1 cellular context compared by ENCODE assay signal in the genomic region with DNA sequence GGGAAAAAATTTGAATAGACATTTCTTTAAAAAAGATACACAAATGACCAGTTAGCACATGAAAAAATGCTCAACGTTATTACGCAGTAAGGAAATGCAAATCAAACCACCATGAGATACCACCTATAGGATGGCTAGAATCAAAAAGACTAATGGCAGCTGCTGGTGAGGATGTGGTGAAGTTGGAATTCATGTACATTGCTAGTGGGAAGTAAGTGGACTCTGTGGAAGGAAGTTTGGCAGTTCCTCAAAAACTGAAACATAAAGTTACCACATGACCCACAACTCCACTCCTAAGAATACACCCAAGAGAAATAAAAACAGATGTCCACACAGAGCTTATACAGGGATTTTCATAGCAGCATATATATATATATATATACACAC.
TF ChIP-seq lines count a peak whose summit lies in the region.

No MANE protein-coding gene starts in this region.

TF ChIP-seq in HCT116, 20 proteins besides CTCF, POLR2A, EP300 and RAD21 (continued from another document):
- TF ChIP-seq, protein P1, sequence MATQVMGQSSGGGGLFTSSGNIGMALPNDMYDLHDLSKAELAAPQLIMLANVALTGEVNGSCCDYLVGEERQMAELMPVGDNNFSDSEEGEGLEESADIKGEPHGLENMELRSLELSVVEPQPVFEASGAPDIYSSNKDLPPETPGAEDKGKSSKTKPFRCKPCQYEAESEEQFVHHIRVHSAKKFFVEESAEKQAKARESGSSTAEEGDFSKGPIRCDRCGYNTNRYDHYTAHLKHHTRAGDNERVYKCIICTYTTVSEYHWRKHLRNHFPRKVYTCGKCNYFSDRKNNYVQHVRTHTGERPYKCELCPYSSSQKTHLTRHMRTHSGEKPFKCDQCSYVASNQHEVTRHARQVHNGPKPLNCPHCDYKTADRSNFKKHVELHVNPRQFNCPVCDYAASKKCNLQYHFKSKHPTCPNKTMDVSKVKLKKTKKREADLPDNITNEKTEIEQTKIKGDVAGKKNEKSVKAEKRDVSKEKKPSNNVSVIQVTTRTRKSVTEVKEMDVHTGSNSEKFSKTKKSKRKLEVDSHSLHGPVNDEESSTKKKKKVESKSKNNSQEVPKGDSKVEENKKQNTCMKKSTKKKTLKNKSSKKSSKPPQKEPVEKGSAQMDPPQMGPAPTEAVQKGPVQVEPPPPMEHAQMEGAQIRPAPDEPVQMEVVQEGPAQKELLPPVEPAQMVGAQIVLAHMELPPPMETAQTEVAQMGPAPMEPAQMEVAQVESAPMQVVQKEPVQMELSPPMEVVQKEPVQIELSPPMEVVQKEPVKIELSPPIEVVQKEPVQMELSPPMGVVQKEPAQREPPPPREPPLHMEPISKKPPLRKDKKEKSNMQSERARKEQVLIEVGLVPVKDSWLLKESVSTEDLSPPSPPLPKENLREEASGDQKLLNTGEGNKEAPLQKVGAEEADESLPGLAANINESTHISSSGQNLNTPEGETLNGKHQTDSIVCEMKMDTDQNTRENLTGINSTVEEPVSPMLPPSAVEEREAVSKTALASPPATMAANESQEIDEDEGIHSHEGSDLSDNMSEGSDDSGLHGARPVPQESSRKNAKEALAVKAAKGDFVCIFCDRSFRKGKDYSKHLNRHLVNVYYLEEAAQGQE (IDR thresholded peaks at IDR 0.05; ENCODE audit: low read depth): no peak
- TF ChIP-seq ZFX (IDR thresholded peaks at IDR 0.05) (no peak), YY1 (IDR thresholded peaks at IDR 0.05; ENCODE audit: extremely low read depth, insufficient replicate concordance, low read depth, low read length) (no peak), SIN3A (IDR thresholded peaks at IDR 0.05; ENCODE audit: low read depth) (no peak)
- TF ChIP-seq, protein P2, sequence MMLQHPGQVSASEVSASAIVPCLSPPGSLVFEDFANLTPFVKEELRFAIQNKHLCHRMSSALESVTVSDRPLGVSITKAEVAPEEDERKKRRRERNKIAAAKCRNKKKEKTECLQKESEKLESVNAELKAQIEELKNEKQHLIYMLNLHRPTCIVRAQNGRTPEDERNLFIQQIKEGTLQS (IDR thresholded peaks at IDR 0.05): no peak
